ENCODE assay signal across 8 cellular contexts in genomic region chr18:8706545-8706980, GRCh38. TPM values are rescaled to one million over a fixed set of nuclear protein-coding genes. Genes with fewer than 3 reads are reported as not detected.
DNase-seq lines count a peak whose midpoint lies in the region; ATAC-seq, FAIRE-seq and TF ChIP-seq lines count a peak whose summit lies in the region.

No MANE protein-coding gene starts in this region.

- H3K27ac Mint-ChIP-seq in IgD-negative memory B cell: peak overlapping the region in 2 of 3 donors; percentile 82 to 91
- H3K27ac Mint-ChIP-seq in astrocyte (ENCODE audit: unreplicated experiment): peak overlapping the region; percentile 98
- H3K27ac Mint-ChIP-seq in type B pancreatic cell: peak overlapping the region; percentile 94

- intact Hi-C loops in lower lobe of right lung (cut with DNase I): no loop called here

- peak overlapping the region; percentile 84 for H3K4me3 ChIP-seq in astrocyte (ENCODE audit: insufficient read depth, low read depth, low read length)
- peak overlapping the region; percentile 62 for H3K4me3 ChIP-seq in lower lobe of right lung

- no peak for ATAC-seq in lower lobe of right lung
- no peak for ATAC-seq in HG02588 (IDR thresholded peaks at IDR 0.05; ENCODE audit: unreplicated experiment)
- no peak for ATAC-seq in GM18868 (IDR thresholded peaks at IDR 0.05; ENCODE audit: unreplicated experiment)

- H3K27ac ChIP-seq in astrocyte (ENCODE audit: low read depth, low read length) (peak overlapping the region; percentile 54), lower lobe of right lung (no peak overlapping the region)

- H3K4me2 ChIP-seq in astrocyte (ENCODE audit: low read length): peak overlapping the region; percentile 99

- H3K9me3 ChIP-seq in astrocyte (ENCODE audit: insufficient read depth, low read depth, low read length) (no peaks in the 10 kb centered on the region), lower lobe of right lung (no peaks in the 10 kb centered on the region)

- H4K20me1 ChIP-seq in astrocyte (ENCODE audit: insufficient read depth, low read length): peaks cover 36% of the 10 kb centered on the region

- H3K27me3 ChIP-seq in astrocyte (ENCODE audit: insufficient read depth, low read length) (no peaks in the 10 kb centered on the region), lower lobe of right lung (ENCODE audit: low read depth) (peaks cover 13% of the 10 kb centered on the region)

- TF ChIP-seq CTCF in astrocyte (IDR thresholded peaks at IDR 0.05; ENCODE audit: insufficient read depth, low read depth, low read length) (no peak), lower lobe of right lung (IDR thresholded peaks at IDR 0.05) (no peak), type B pancreatic cell (conservative IDR thresholded peaks at IDR 0.05) (no peak)

- H3K36me3 Mint-ChIP-seq in IgD-negative memory B cell: no peaks in the 10 kb centered on the region
- peaks cover 7% of the 10 kb centered on the region for H3K36me3 Mint-ChIP-seq in astrocyte (ENCODE audit: low read depth, unreplicated experiment)
- peaks cover 20% of the 10 kb centered on the region for H3K36me3 Mint-ChIP-seq in type B pancreatic cell

- H3K9me3 Mint-ChIP-seq in IgD-negative memory B cell (no peaks in the 10 kb centered on the region), astrocyte (ENCODE audit: unreplicated experiment) (no peaks in the 10 kb centered on the region), type B pancreatic cell (no peaks in the 10 kb centered on the region)

- peak; percentile 53 for DNase-seq in CD1c-positive myeloid dendritic cell (ENCODE audit: extremely low spot score)
- no peak for DNase-seq in astrocyte (ENCODE audit: low read depth)
- no peak for DNase-seq in lower lobe of right lung
- DNase-seq in type B pancreatic cell (ENCODE audit: extremely low spot score, unreplicated experiment): no peak
- DNase-seq in UCSD-AML1 (lab: John Stamatoyannopoulos, UW; ENCODE audit: unreplicated experiment): no peak

- H3K4me1 ChIP-seq in astrocyte (ENCODE audit: insufficient read depth, low read length): peaks cover 31% of the 10 kb centered on the region
- H3K4me1 ChIP-seq in lower lobe of right lung: peaks cover 14% of the 10 kb centered on the region

- no peak overlapping the region for H2AFZ ChIP-seq in astrocyte (ENCODE audit: low read depth, low read length)

- H3K4me3 Mint-ChIP-seq in IgD-negative memory B cell (peak overlapping the region; percentile 88 to 97 (median 94)), astrocyte (ENCODE audit: unreplicated experiment) (peak overlapping the region; percentile 100), type B pancreatic cell (peak overlapping the region; percentile 100)

- peak overlapping the region; percentile 92 for H3K9ac ChIP-seq in astrocyte (ENCODE audit: low read length)

- FAIRE-seq in astrocyte (lab: Jason Lieb, UNC): no peak

- peaks cover 20% of the 10 kb centered on the region for H3K27me3 Mint-ChIP-seq in IgD-negative memory B cell
- no peaks in the 10 kb centered on the region for H3K27me3 Mint-ChIP-seq in astrocyte (ENCODE audit: low read depth, unreplicated experiment)
- peaks cover 12% of the 10 kb centered on the region for H3K27me3 Mint-ChIP-seq in type B pancreatic cell

- H3K4me1 Mint-ChIP-seq in IgD-negative memory B cell: peaks cover 14 to 27% (median 16%) of the 10 kb centered on the region in 3 donors
- peaks cover 16% of the 10 kb centered on the region for H3K4me1 Mint-ChIP-seq in astrocyte (ENCODE audit: low read depth, unreplicated experiment)
- H3K4me1 Mint-ChIP-seq in type B pancreatic cell (ENCODE audit: unreplicated experiment): peaks cover 24% of the 10 kb centered on the region

- peaks cover 53% of the 10 kb centered on the region for H3K79me2 ChIP-seq in astrocyte (ENCODE audit: insufficient read depth, low read length)

- H3K36me3 ChIP-seq in astrocyte (ENCODE audit: insufficient read depth, low read length): peaks cover 5% of the 10 kb centered on the region
- no peaks in the 10 kb centered on the region for H3K36me3 ChIP-seq in lower lobe of right lung

RNA-seq across cellular contexts. Expression of gene MTCL1, which starts 1.2 kb away (rescaled TPM):
- polyA plus RNA-seq in IgD-negative memory B cell: 0.28 TPM
- total RNA-seq in astrocyte (48.6 and 59.3 TPM in 2 replicates), lower lobe of right lung (7.9 TPM), type B pancreatic cell (ENCODE audit: low replicate concordance) (48.7 and 50.3 TPM in 2 replicates)
